In genomic region chr7:66845382-66846095, GRCh38 we compare ENCODE assay signal across 8 cellular contexts.
DNase-seq lines count a peak whose midpoint lies in the region; ATAC-seq and TF ChIP-seq lines count a peak whose summit lies in the region.

No MANE protein-coding gene starts in this region.

- H3K9me3 Mint-ChIP-seq in activated naive CD4-positive, alpha-beta T cell treated with anti-CD3 and anti-CD28 coated beads, Interleukin-2, amount 50 U/mL, for 24 hours = no peaks in the 10 kb centered on the region
- no peaks in the 10 kb centered on the region for H3K9me3 Mint-ChIP-seq in MCF 10A (ENCODE audit: unreplicated experiment)

- POLR2A ChIA-PET in MCF 10A (lab: Yijun Ruan, JAX) = interaction anchor here (0.6 to 2.0 kb wide), 17 partner anchors 10 to 254 kb away, joined by 3 to 45 read pairs (median 4); partner anchors contain the start of genes SBDS, TMEM248 and TYW1

- H3K4me1 ChIP-seq in mesodermal cell (ENCODE audit: control insufficient read depth, insufficient read depth, low read length, poor library complexity, severe bottlenecking) = peaks cover 11% of the 10 kb centered on the region
- peaks cover 9 to 19% (median 15%) of the 10 kb centered on the region in 4 donors for H3K4me1 ChIP-seq in upper lobe of left lung

- CTCF ChIA-PET in MCF 10A (lab: Yijun Ruan, JAX) = interaction anchor here (1.7 kb wide), 1 partner anchor 77 kb away, joined by 3 read pairs; no protein-coding TSS in a partner anchor

- H3K4me3 ChIP-seq in mesodermal cell (ENCODE audit: extremely low read depth, insufficient read depth, low read length, poor library complexity, severe bottlenecking) (peak overlapping the region; percentile 81), upper lobe of left lung (peak overlapping the region; percentile 18 to 98 (median 72))

- ATAC-seq in upper lobe of left lung (ENCODE audit: low FRiP score in 2 of 2) = no peak
- no peak for ATAC-seq in HG02981 (IDR thresholded peaks at IDR 0.05; ENCODE audit: unreplicated experiment)

- DNase-seq in activated naive CD4-positive, alpha-beta T cell treated with Interleukin-2 at 50 U/mL for 16 hours = no peak
- DNase-seq in MCF 10A (ENCODE audit: unreplicated experiment) (no peak), upper lobe of left lung (peak in 1 of 2 donors; percentile 68), COR-L47 (lab: John Stamatoyannopoulos, UW) (no peak), hepatic stellate cell (ENCODE audit: low spot score) (no peak)

- H3K9me3 ChIP-seq in mesodermal cell (ENCODE audit: control insufficient read depth, low read length) (no peaks in the 10 kb centered on the region), upper lobe of left lung (no peaks in the 10 kb centered on the region)

- TSS peak; percentile 97 for BruUV-seq in MCF 10A (replicated peaks; lab: Mats Ljungman, UMichigan)

- peaks cover 3% of the 10 kb centered on the region for H3K36me3 Mint-ChIP-seq in activated naive CD4-positive, alpha-beta T cell treated with anti-CD3 and anti-CD28 coated beads, Interleukin-2, amount 50 U/mL, for 24 hours
- H3K36me3 Mint-ChIP-seq in MCF 10A (ENCODE audit: insufficient read depth, unreplicated experiment) = peaks cover 7% of the 10 kb centered on the region

- TF ChIP-seq CTCF in MCF 10A (IDR thresholded peaks at IDR 0.05; ENCODE audit: unreplicated experiment) (no peak), upper lobe of left lung (IDR thresholded peaks at IDR 0.05) (no peak)

- H3K27me3 Mint-ChIP-seq in activated naive CD4-positive, alpha-beta T cell treated with anti-CD3 and anti-CD28 coated beads, Interleukin-2, amount 50 U/mL, for 24 hours = no peaks in the 10 kb centered on the region
- no peaks in the 10 kb centered on the region for H3K27me3 Mint-ChIP-seq in MCF 10A (ENCODE audit: insufficient read depth, unreplicated experiment)

- no peak for TF ChIP-seq POLR2A in upper lobe of left lung (IDR thresholded peaks at IDR 0.05)

- no peak for TF ChIP-seq EP300 in upper lobe of left lung (IDR thresholded peaks at IDR 0.05)

- WGBS in mesodermal cell (ENCODE audit: insufficient coverage in 2 of 2), 2 experiments = 83 to 89% methylated on average over 18 to 19 of the region's 19 CpGs
- WGBS in upper lobe of left lung, 2 donors = 62 to 73% methylated on average over 18 to 19 of the region's 19 CpGs

- intact Hi-C loops in MCF 10A (cut with micrococcal nuclease) = loop anchor here (10.0 kb wide), 2 partner anchors 109 to 149 kb away; partner anchors contain the start of genes SBDS and TYW1

- H3K36me3 ChIP-seq in mesodermal cell (ENCODE audit: control insufficient read depth, insufficient read depth, low read length) (no peaks in the 10 kb centered on the region), upper lobe of left lung (no peaks in the 10 kb centered on the region)

- no peaks in the 10 kb centered on the region for H3K27me3 ChIP-seq in upper lobe of left lung

- H3K4me1 Mint-ChIP-seq in activated naive CD4-positive, alpha-beta T cell treated with anti-CD3 and anti-CD28 coated beads, Interleukin-2, amount 50 U/mL, for 24 hours = peaks cover 27% of the 10 kb centered on the region
- peaks cover 12% of the 10 kb centered on the region for H3K4me1 Mint-ChIP-seq in MCF 10A (ENCODE audit: insufficient read depth, unreplicated experiment)

- H3K27ac Mint-ChIP-seq in activated naive CD4-positive, alpha-beta T cell treated with anti-CD3 and anti-CD28 coated beads, Interleukin-2, amount 50 U/mL, for 24 hours = peak overlapping the region; percentile 99
- H3K27ac Mint-ChIP-seq in MCF 10A (ENCODE audit: low read depth, unreplicated experiment) = peak overlapping the region; percentile 99

- H3K27ac ChIP-seq in mesodermal cell (ENCODE audit: low read depth, low read length, severe bottlenecking) (peak overlapping the region; percentile 99), upper lobe of left lung (peak overlapping the region; percentile 90 to 98 (median 94))

- peak overlapping the region; percentile 99 for H3K4me3 Mint-ChIP-seq in activated naive CD4-positive, alpha-beta T cell treated with anti-CD3 and anti-CD28 coated beads, Interleukin-2, amount 50 U/mL, for 24 hours
- H3K4me3 Mint-ChIP-seq in MCF 10A (ENCODE audit: unreplicated experiment) = peak overlapping the region; percentile 89
